ENCODE assay signal across 14 cellular contexts in genomic region chr6:111339294-111339693, GRCh38.
DNase-seq lines count a peak whose midpoint lies in the region; ATAC-seq and TF ChIP-seq lines count a peak whose summit lies in the region.
"Had no signal": no experiment of that assay in that cellular context is flagged by ENCODE, and none has a peak within 500 bp of the region (broad histone marks: within the 10 kb centered on the region; RNA-seq: fewer than 3 reads in every experiment).

No MANE protein-coding gene starts in this region.

- DNase-seq in colonic mucosa (no peak), SIG-M5 treated with dmso at 0.1 percent for 504 hours (lab: John Stamatoyannopoulos, UW; ENCODE audit: unreplicated experiment) (no peak), superior temporal gyrus (ENCODE audit: extremely low spot score) (no peak), globus pallidus (ENCODE audit: low spot score) (no peak)
- DNase-seq: activated T-cell treated with anti-CD3 and anti-CD28 coated beads, Interleukin-2, amount 50 U/mL, for 4 hours; foreskin melanocyte; NCI-H1417; NCI-H748 treated with DMSO at 0.1 percent for 48 hours; psoas muscle; SJCRH30 had no signal

- no peak overlapping the region for H3K4me3 ChIP-seq in colonic mucosa
- H3K4me3 ChIP-seq: psoas muscle, SJCRH30 had no signal

- intact Hi-C loops in colonic mucosa (cut with DNase I), result no loop called here

- no peaks in the 10 kb centered on the region for H3K4me1 ChIP-seq in colonic mucosa
- H3K4me1 ChIP-seq: psoas muscle, SJCRH30 had no signal

- TF ChIP-seq CTCF in colonic mucosa (IDR thresholded peaks at IDR 0.05), result no peak

- no peak overlapping the region for H3K27ac ChIP-seq in colonic mucosa
- H3K27ac ChIP-seq: psoas muscle, SJCRH30 had no signal

- ATAC-seq in GM18502 (IDR thresholded peaks at IDR 0.05; ENCODE audit: poor library complexity, unreplicated experiment) (peak; percentile 53), GM19328 (IDR thresholded peaks at IDR 0.05; ENCODE audit: unreplicated experiment) (peak; percentile 20), HG02623 (IDR thresholded peaks at IDR 0.05; ENCODE audit: unreplicated experiment) (peak; percentile 25), HG03354 (IDR thresholded peaks at IDR 0.05; ENCODE audit: poor library complexity, severe bottlenecking, unreplicated experiment) (peak; percentile 65)
- ATAC-seq: psoas muscle had no signal

- no peak overlapping the region for H3K9ac ChIP-seq in colonic mucosa (ENCODE audit: low read depth in 2 of 2, low read length in 2 of 2)

- no peaks in the 10 kb centered on the region for H3K27me3 ChIP-seq in colonic mucosa
- H3K27me3 ChIP-seq: SJCRH30 had no signal

- no peaks in the 10 kb centered on the region for H3K36me3 ChIP-seq in colonic mucosa

- H3K9me3 ChIP-seq in colonic mucosa, result no peaks in the 10 kb centered on the region
- H3K9me3 ChIP-seq: psoas muscle, SJCRH30 had no signal
